In genomic region chr13:24683833-24684599, GRCh38 we compare ENCODE assay signal across 8 cellular contexts. TPM values are rescaled to one million over a fixed set of nuclear protein-coding genes. Genes with fewer than 3 reads are reported as not detected.
DNase-seq lines count a peak whose midpoint lies in the region; ATAC-seq and TF ChIP-seq lines count a peak whose summit lies in the region.

No MANE protein-coding gene starts in this region.

- no peak overlapping the region for H3K27ac ChIP-seq in RWPE1

- peaks cover 49% of the 10 kb centered on the region for H3K4me1 Mint-ChIP-seq in progenitor cell of endocrine pancreas (ENCODE audit: low read depth)

- DNase-seq in Right ventricle myocardium inferior (ENCODE audit: missing footprints) (peak; percentile 79), cardiac septum (ENCODE audit: low spot score) (no peak), RWPE1 (ENCODE audit: low spot score) (peak; percentile 71), activated gamma-delta T cell treated with Interleukin-2 at 50 U/mL for 16 hours (peak; percentile 56), glomerular visceral epithelial cell (ENCODE audit: extremely low spot score) (peak; percentile 41), progenitor cell of endocrine pancreas (ENCODE audit: low spot score, unreplicated experiment) (peak; percentile 67)

- no peak overlapping the region for H3K4me3 Mint-ChIP-seq in progenitor cell of endocrine pancreas (ENCODE audit: low read depth)

- peak; percentile 73 for TF ChIP-seq CTCF in RWPE1 (conservative IDR thresholded peaks at IDR 0.05; ENCODE audit: low read depth)
- TF ChIP-seq CTCF in progenitor cell of endocrine pancreas (IDR thresholded peaks at IDR 0.05; ENCODE audit: unreplicated experiment): peak; percentile 91

- CTCF ChIA-PET in RWPE1 (lab: Yijun Ruan, JAX): interaction anchor here (0.6 kb wide), 1 partner anchor 15 kb away, joined by 3 read pairs; no protein-coding TSS in a partner anchor

- ATAC-seq in Right ventricle myocardium inferior: peak; percentile 79
- peak; percentile 56 for ATAC-seq in HG03432 (IDR thresholded peaks at IDR 0.05; ENCODE audit: unreplicated experiment)
- ATAC-seq in GM18861 (IDR thresholded peaks at IDR 0.05; ENCODE audit: unreplicated experiment): no peak

- H3K36me3 Mint-ChIP-seq in progenitor cell of endocrine pancreas (ENCODE audit: insufficient read depth): no peaks in the 10 kb centered on the region

- intact Hi-C loops in Right ventricle myocardium inferior (cut with DNase I) (no loop called here), cardiac septum (cut with DNase I) (no loop called here)

- H3K9me3 Mint-ChIP-seq in progenitor cell of endocrine pancreas (ENCODE audit: low read depth): no peaks in the 10 kb centered on the region

- peaks cover 11% of the 10 kb centered on the region for H3K27me3 Mint-ChIP-seq in progenitor cell of endocrine pancreas

- H3K27ac Mint-ChIP-seq in progenitor cell of endocrine pancreas: peak overlapping the region; percentile 80

- POLR2A ChIA-PET in RWPE1 (lab: Yijun Ruan, JAX; ENCODE audit: low non-redundant PET): no interaction called here

RNA-seq across cellular contexts. Expression of gene ATP12A, which starts 3.8 kb away (rescaled TPM):
- total RNA-seq in Right ventricle myocardium inferior: not detected
- not detected for total RNA-seq in cardiac septum
- 1.9 TPM in 2 replicates for total RNA-seq in progenitor cell of endocrine pancreas
